1 cellular context compared by ENCODE assay signal in the genomic region with DNA sequence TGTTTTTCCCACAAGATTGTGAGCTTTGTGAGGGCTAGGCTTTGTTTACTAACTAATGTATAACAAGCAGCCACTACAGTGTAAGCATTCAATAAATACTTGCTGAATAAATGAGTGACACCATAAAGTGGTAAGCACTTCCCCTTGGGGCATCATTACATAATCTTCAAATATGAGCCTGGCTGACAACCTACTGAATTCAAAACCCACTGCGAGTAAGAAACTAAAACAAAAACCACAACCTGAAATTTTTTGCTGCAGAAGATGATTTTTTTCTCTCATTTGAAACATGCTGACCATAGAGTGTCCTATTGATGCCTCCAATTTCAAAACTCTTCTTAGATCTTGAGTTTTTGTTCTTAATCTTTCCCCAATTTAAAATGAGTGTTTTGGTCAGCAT.
TF ChIP-seq lines count a peak whose summit lies in the region.

No MANE protein-coding gene starts in this region.

TF ChIP-seq in GM12878, 131 proteins besides CTCF, POLR2A, EP300 and RAD21 (continued from another document):
- TF ChIP-seq, protein P1, sequence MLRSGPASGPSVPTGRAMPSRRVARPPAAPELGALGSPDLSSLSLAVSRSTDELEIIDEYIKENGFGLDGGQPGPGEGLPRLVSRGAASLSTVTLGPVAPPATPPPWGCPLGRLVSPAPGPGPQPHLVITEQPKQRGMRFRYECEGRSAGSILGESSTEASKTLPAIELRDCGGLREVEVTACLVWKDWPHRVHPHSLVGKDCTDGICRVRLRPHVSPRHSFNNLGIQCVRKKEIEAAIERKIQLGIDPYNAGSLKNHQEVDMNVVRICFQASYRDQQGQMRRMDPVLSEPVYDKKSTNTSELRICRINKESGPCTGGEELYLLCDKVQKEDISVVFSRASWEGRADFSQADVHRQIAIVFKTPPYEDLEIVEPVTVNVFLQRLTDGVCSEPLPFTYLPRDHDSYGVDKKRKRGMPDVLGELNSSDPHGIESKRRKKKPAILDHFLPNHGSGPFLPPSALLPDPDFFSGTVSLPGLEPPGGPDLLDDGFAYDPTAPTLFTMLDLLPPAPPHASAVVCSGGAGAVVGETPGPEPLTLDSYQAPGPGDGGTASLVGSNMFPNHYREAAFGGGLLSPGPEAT (IDR thresholded peaks at IDR 0.05; ENCODE audit: low read depth): 0 out of 2 replicates have a peak, but pooled peaks have one; percentile 13
- TF ChIP-seq KDM1A (IDR thresholded peaks at IDR 0.05; ENCODE audit: borderline replicate concordance) (no peak), WRNIP1 (IDR thresholded peaks at IDR 0.05; ENCODE audit: borderline replicate concordance, low read depth, low read length) (no peak), SPI1 (IDR thresholded peaks at IDR 0.05; ENCODE audit: borderline replicate concordance, insufficient read depth, low read depth, low read length) (peak; percentile 78; the same call in 1 of the 2 replicates), EZH2 (IDR thresholded peaks at IDR 0.05; ENCODE audit: borderline replicate concordance, control insufficient read depth, low read depth, low read length) (no peak), ZNF217 (IDR thresholded peaks at IDR 0.05) (0 out of 2 replicates have a peak, but pooled peaks have one; percentile 42), ZNF384 (IDR thresholded peaks at IDR 0.05; ENCODE audit: borderline replicate concordance, low read depth, low read length) (peak; percentile 71; the same call in 1 of the 2 replicates), CBFB (IDR thresholded peaks at IDR 0.05; ENCODE audit: low read depth) (0 out of 2 replicates have a peak, but pooled peaks have one; percentile 36), ZNF24 (IDR thresholded peaks at IDR 0.05) (peak; percentile 95), NFXL1 (IDR thresholded peaks at IDR 0.05; ENCODE audit: borderline replicate concordance) (no peak), CREM (IDR thresholded peaks at IDR 0.05; ENCODE audit: low read depth) (peak; percentile 43; the same call in 1 of the 2 replicates), MTA3 (IDR thresholded peaks at IDR 0.05; ENCODE audit: borderline replicate concordance, low read length) (no peak), ZNF207 (IDR thresholded peaks at IDR 0.05; ENCODE audit: borderline replicate concordance) (no peak), MTA2 (IDR thresholded peaks at IDR 0.05; ENCODE audit: low read depth) (peak; percentile 67), IKZF1 (conservative IDR thresholded peaks at IDR 0.05) (no peak), IKZF2 (IDR thresholded peaks at IDR 0.05) (peak in 1 of 2 experiments; percentile 8; a peak in 1 of 4 replicates), SUZ12 (IDR thresholded peaks at IDR 0.05; ENCODE audit: unreplicated experiment) (no peak)
- TF ChIP-seq, protein P2, sequence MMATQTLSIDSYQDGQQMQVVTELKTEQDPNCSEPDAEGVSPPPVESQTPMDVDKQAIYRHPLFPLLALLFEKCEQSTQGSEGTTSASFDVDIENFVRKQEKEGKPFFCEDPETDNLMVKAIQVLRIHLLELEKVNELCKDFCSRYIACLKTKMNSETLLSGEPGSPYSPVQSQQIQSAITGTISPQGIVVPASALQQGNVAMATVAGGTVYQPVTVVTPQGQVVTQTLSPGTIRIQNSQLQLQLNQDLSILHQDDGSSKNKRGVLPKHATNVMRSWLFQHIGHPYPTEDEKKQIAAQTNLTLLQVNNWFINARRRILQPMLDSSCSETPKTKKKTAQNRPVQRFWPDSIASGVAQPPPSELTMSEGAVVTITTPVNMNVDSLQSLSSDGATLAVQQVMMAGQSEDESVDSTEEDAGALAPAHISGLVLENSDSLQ (IDR thresholded peaks at IDR 0.05): peak; percentile 93
- TF ChIP-seq, protein P3, sequence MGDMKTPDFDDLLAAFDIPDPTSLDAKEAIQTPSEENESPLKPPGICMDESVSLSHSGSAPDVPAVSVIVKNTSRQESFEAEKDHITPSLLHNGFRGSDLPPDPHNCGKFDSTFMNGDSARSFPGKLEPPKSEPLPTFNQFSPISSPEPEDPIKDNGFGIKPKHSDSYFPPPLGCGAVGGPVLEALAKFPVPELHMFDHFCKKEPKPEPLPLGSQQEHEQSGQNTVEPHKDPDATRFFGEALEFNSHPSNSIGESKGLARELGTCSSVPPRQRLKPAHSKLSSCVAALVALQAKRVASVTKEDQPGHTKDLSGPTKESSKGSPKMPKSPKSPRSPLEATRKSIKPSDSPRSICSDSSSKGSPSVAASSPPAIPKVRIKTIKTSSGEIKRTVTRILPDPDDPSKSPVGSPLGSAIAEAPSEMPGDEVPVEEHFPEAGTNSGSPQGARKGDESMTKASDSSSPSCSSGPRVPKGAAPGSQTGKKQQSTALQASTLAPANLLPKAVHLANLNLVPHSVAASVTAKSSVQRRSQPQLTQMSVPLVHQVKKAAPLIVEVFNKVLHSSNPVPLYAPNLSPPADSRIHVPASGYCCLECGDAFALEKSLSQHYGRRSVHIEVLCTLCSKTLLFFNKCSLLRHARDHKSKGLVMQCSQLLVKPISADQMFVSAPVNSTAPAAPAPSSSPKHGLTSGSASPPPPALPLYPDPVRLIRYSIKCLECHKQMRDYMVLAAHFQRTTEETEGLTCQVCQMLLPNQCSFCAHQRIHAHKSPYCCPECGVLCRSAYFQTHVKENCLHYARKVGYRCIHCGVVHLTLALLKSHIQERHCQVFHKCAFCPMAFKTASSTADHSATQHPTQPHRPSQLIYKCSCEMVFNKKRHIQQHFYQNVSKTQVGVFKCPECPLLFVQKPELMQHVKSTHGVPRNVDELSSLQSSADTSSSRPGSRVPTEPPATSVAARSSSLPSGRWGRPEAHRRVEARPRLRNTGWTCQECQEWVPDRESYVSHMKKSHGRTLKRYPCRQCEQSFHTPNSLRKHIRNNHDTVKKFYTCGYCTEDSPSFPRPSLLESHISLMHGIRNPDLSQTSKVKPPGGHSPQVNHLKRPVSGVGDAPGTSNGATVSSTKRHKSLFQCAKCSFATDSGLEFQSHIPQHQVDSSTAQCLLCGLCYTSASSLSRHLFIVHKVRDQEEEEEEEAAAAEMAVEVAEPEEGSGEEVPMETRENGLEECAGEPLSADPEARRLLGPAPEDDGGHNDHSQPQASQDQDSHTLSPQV (IDR thresholded peaks at IDR 0.05): no peak
